In the genomic region with DNA sequence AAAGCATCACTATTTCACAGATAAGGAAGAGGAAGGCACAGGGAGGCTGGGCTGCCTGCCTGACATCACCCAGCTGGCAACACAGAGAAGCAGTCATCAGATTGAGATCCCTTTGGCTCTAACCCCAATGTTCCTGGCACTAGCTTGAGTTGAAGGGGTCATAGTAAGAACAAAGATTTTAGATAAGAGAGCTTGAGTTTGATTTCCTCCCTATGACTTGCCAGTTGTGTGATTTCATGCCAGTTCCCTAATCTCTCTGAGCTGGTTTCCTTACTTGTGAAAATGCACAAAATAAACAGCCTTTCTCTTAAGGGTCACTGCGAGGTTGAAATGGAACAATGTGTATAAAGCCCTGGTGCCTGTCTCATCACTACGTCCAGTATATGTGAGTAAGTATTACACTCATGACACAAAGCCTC, we compare ENCODE assay signal across 15 cellular contexts.
DNase-seq lines count a peak whose midpoint lies in the region; ATAC-seq, FAIRE-seq and TF ChIP-seq lines count a peak whose summit lies in the region.
"Had no signal": no experiment of that assay in that cellular context is flagged by ENCODE, and none has a peak within 500 bp of the region (broad histone marks: within the 10 kb centered on the region; RNA-seq: fewer than 3 reads in every experiment).

No MANE protein-coding gene starts in this region.

- H3K27ac ChIP-seq in esophagus muscularis mucosa (replicated peaks in 1 of 4) (peak overlapping the region in 3 of 4 donors; percentile 1 to 61 (median 47)), small intestine (ENCODE audit: low read depth in 1 of 2, low read length in 1 of 2) (peak overlapping the region in 1 of 2 donors; percentile 60)
- H3K27ac ChIP-seq: WERI-Rb-1 had no signal

- WGBS in esophagus muscularis mucosa = 35% methylated on average over 2 of the region's 2 CpGs
- 6 to 18% (median 17%) methylated on average over 2 of the region's 2 CpGs for WGBS in small intestine, 3 donors

- no peak overlapping the region for H3K4me3 ChIP-seq in esophagus muscularis mucosa
- H3K4me3 ChIP-seq in small intestine (ENCODE audit: low read depth in 1 of 2, low read length in 2 of 2) = no peak overlapping the region

- H3K4me1 ChIP-seq in esophagus muscularis mucosa (peaks cover 0 to 14% (median 9%) of the 10 kb centered on the region in 4 donors), small intestine (ENCODE audit: control insufficient read depth in 2 of 2, insufficient read depth in 1 of 2, low read depth in 1 of 2, low read length in 1 of 2) (peaks cover 0 to 2% of the 10 kb centered on the region in 2 donors)

- FAIRE-seq in small intestine (lab: Jason Lieb, UNC) (no peak), frontal cortex (lab: Jason Lieb, UNC) (no peak)

- peak; percentile 1 for DNase-seq in RPMI7951 (ENCODE audit: low read depth)
- no peak for DNase-seq in esophagus muscularis mucosa (ENCODE audit: extremely low spot score)
- no peak for DNase-seq in left lobe of liver (ENCODE audit: low spot score)
- DNase-seq in small intestine = peak; percentile 56
- DNase-seq in GOT3 (lab: John Stamatoyannopoulos, UW) = no peak
- DNase-seq in frontal cortex (ENCODE audit: low spot score in 2 of 2) = no peak
- no peak for DNase-seq in T-helper 9 cell
- DNase-seq: activated gamma-delta T cell; effector CD4-positive, alpha-beta T cell; kidney glomerular epithelial cell; NCI-H1417; OCI-M1; WERI-Rb-1 had no signal

- H3K27me3 ChIP-seq in esophagus muscularis mucosa = no peaks in the 10 kb centered on the region
- H3K27me3 ChIP-seq in small intestine (ENCODE audit: control insufficient read depth in 2 of 2, insufficient read depth in 2 of 2, low read length in 2 of 2) = no peaks in the 10 kb centered on the region

- TF ChIP-seq EP300 in esophagus muscularis mucosa (IDR thresholded peaks at IDR 0.05) = no peak

- H3K36me3 ChIP-seq in esophagus muscularis mucosa (no peaks in the 10 kb centered on the region), small intestine (ENCODE audit: control insufficient read depth in 2 of 2, insufficient read depth in 2 of 2, low read length in 2 of 2) (no peaks in the 10 kb centered on the region)
- H3K36me3 ChIP-seq: WERI-Rb-1 had no signal

- no peaks in the 10 kb centered on the region for H3K9me3 ChIP-seq in esophagus muscularis mucosa
- H3K9me3 ChIP-seq in small intestine (ENCODE audit: control insufficient read depth, low read depth) = no peaks in the 10 kb centered on the region

- TF ChIP-seq CTCF in esophagus muscularis mucosa (IDR thresholded peaks at IDR 0.05) = no peak

- peak; percentile 57 for ATAC-seq in left lobe of liver
- no peak for ATAC-seq in HG03280 (IDR thresholded peaks at IDR 0.05; ENCODE audit: unreplicated experiment)
- ATAC-seq: SK-N-SH treated with all-trans-retinoic acid at 6 μM for 48 hours had no signal

- intact Hi-C loops in esophagus muscularis mucosa (cut with DNase I) = no loop called here

- no peak for TF ChIP-seq POLR2A in esophagus muscularis mucosa (IDR thresholded peaks at IDR 0.05; ENCODE audit: low read depth)

Comparison
In these comparisons a context has a peak if more than half of its experiments do, and no peak if none do; other contexts are left out.
1. DNase-seq: peak in RPMI7951 (single experiment) and small intestine (single experiment); none in esophagus muscularis mucosa (single experiment), left lobe of liver (single experiment), GOT3 (single experiment), frontal cortex (0 of 2) and T-helper 9 cell (single experiment).